In genomic region chr1:204384636-204385354, GRCh38 we compare ENCODE assay signal across 13 cellular contexts. TPM values are rescaled to one million over a fixed set of nuclear protein-coding genes. Genes with fewer than 3 reads are reported as not detected.
A peak's percentile ranks its signal among the peaks of the same experiment; 100 is the strongest.
DNase-seq lines count a peak whose midpoint lies in the region; ATAC-seq and TF ChIP-seq lines count a peak whose summit lies in the region.
"Had no signal": no experiment of that assay in that cellular context is flagged by ENCODE, and none has a peak within 500 bp of the region (broad histone marks: within the 10 kb centered on the region; RNA-seq: fewer than 3 reads in every experiment).

No MANE protein-coding gene starts in this region.

- intact Hi-C loops in esophagus squamous epithelium (cut with DNase I): no loop called here

- no peak for TF ChIP-seq POLR2A in esophagus squamous epithelium (IDR thresholded peaks at IDR 0.05)

- H3K27ac ChIP-seq in urinary bladder (ENCODE audit: low read depth) (peak overlapping the region; percentile 11), esophagus squamous epithelium (peak overlapping the region in 1 of 4 donors; percentile 38)
- H3K27ac ChIP-seq: uterus had no signal

- H3K27me3 Mint-ChIP-seq in activated T-helper 17 cell treated with anti-CD3 and anti-CD28 coated beads, Interleukin-2, amount 50 U/mL, for 72 hours: no peaks in the 10 kb centered on the region
- peaks cover 6% of the 10 kb centered on the region for H3K27me3 Mint-ChIP-seq in activated CD8-positive, alpha-beta T cell treated with anti-CD3 and anti-CD28 coated beads, Interleukin-2, amount 10 ng/mL, durations not matched to agents 7 days and 5 days (ENCODE audit: low read depth)

- WGBS in urinary bladder: 68% methylated on average over 7 of the region's 7 CpGs
- WGBS in esophagus squamous epithelium, 2 donors: 35 to 55% methylated on average over 7 of the region's 7 CpGs

- H3K9me3 ChIP-seq in esophagus squamous epithelium: no peaks in the 10 kb centered on the region
- H3K9me3 ChIP-seq: uterus had no signal

- POLR2A ChIA-PET in activated CD8-positive, alpha-beta T cell treated with anti-CD3 and anti-CD28 coated beads, Interleukin-2, amount 10 ng/mL, durations not matched to agents 7 days and 5 days (lab: Charles Lee): interaction anchor here (1.1 kb wide), 1 partner anchor 14 kb away, joined by 3 read pairs; no protein-coding TSS in a partner anchor

- H3K27ac Mint-ChIP-seq in activated T-helper 17 cell treated with anti-CD3 and anti-CD28 coated beads, Interleukin-2, amount 50 U/mL, for 72 hours: no peak overlapping the region
- no peak overlapping the region for H3K27ac Mint-ChIP-seq in activated CD8-positive, alpha-beta T cell treated with anti-CD3 and anti-CD28 coated beads, Interleukin-2, amount 10 ng/mL, durations not matched to agents 7 days and 5 days
- H3K27ac Mint-ChIP-seq: activated naive CD4-positive, alpha-beta T cell treated with anti-CD3 and anti-CD28 coated beads for 36 hours; GM23338 had no signal

- no peaks in the 10 kb centered on the region for H3K4me1 ChIP-seq in urinary bladder (ENCODE audit: insufficient read depth)
- peaks cover 6 to 27% (median 7%) of the 10 kb centered on the region in 3 donors for H3K4me1 ChIP-seq in esophagus squamous epithelium
- H3K4me1 ChIP-seq: uterus had no signal

- no peaks in the 10 kb centered on the region for H3K9me3 Mint-ChIP-seq in activated T-helper 17 cell treated with anti-CD3 and anti-CD28 coated beads, Interleukin-2, amount 50 U/mL, for 72 hours
- no peaks in the 10 kb centered on the region for H3K9me3 Mint-ChIP-seq in activated CD8-positive, alpha-beta T cell treated with anti-CD3 and anti-CD28 coated beads, Interleukin-2, amount 10 ng/mL, durations not matched to agents 7 days and 5 days (ENCODE audit: insufficient read depth)
- H3K9me3 Mint-ChIP-seq: activated naive CD4-positive, alpha-beta T cell treated with anti-CD3 and anti-CD28 coated beads for 36 hours; GM23338 had no signal

- CTCF ChIA-PET in activated CD8-positive, alpha-beta T cell treated with anti-CD3 and anti-CD28 coated beads, Interleukin-2, amount 10 ng/mL, durations not matched to agents 7 days and 5 days (lab: Charles Lee): interaction anchor here (2.0 to 2.7 kb wide), 2 partner anchors 13 to 119 kb away, joined by 4 to 40 read pairs; no protein-coding TSS in a partner anchor

- TF ChIP-seq CTCF in esophagus squamous epithelium (IDR thresholded peaks at IDR 0.05): no peak

- H3K4me3 Mint-ChIP-seq in activated T-helper 17 cell treated with anti-CD3 and anti-CD28 coated beads, Interleukin-2, amount 50 U/mL, for 72 hours: no peak overlapping the region
- no peak overlapping the region for H3K4me3 Mint-ChIP-seq in activated CD8-positive, alpha-beta T cell treated with anti-CD3 and anti-CD28 coated beads, Interleukin-2, amount 10 ng/mL, durations not matched to agents 7 days and 5 days
- H3K4me3 Mint-ChIP-seq: activated naive CD4-positive, alpha-beta T cell treated with anti-CD3 and anti-CD28 coated beads for 36 hours; GM23338 had no signal

- H3K4me3 ChIP-seq in urinary bladder (ENCODE audit: low read depth, low read length) (no peak overlapping the region), esophagus squamous epithelium (no peak overlapping the region)
- H3K4me3 ChIP-seq: GM23338, uterus had no signal

- H3K36me3 Mint-ChIP-seq in activated T-helper 17 cell treated with anti-CD3 and anti-CD28 coated beads, Interleukin-2, amount 50 U/mL, for 72 hours (ENCODE audit: low read depth): no peaks in the 10 kb centered on the region
- no peaks in the 10 kb centered on the region for H3K36me3 Mint-ChIP-seq in activated CD8-positive, alpha-beta T cell treated with anti-CD3 and anti-CD28 coated beads, Interleukin-2, amount 10 ng/mL, durations not matched to agents 7 days and 5 days (ENCODE audit: low read depth)

- H3K27me3 ChIP-seq in esophagus squamous epithelium: peaks cover 0 to 3% (median 0%) of the 10 kb centered on the region in 4 donors
- H3K27me3 ChIP-seq: uterus had no signal

- ATAC-seq in activated T-helper 17 cell treated with anti-CD3 and anti-CD28 coated beads, Interleukin-2, amount 50 U/mL, for 72 hours (replicated peaks): no peak
- no peak for ATAC-seq in activated CD8-positive, alpha-beta T cell treated with anti-CD3 and anti-CD28 coated beads, Interleukin-2, amount 10 ng/mL, durations not matched to agents 7 days and 5 days
- ATAC-seq: GM23338 had no signal

- peaks cover under 1% of the 10 kb centered on the region for H3K4me1 Mint-ChIP-seq in activated T-helper 17 cell treated with anti-CD3 and anti-CD28 coated beads, Interleukin-2, amount 50 U/mL, for 72 hours
- H3K4me1 Mint-ChIP-seq in activated CD8-positive, alpha-beta T cell treated with anti-CD3 and anti-CD28 coated beads, Interleukin-2, amount 10 ng/mL, durations not matched to agents 7 days and 5 days (ENCODE audit: low read depth): peaks cover 5% of the 10 kb centered on the region
- H3K4me1 Mint-ChIP-seq: GM23338 had no signal

- H3K36me3 ChIP-seq in urinary bladder (ENCODE audit: insufficient read depth) (no peaks in the 10 kb centered on the region), esophagus squamous epithelium (no peaks in the 10 kb centered on the region)
- H3K36me3 ChIP-seq: uterus had no signal

- DNase-seq in activated CD8-positive, alpha-beta memory T cell treated with anti-CD3 and anti-CD28 coated beads, Interleukin-2, amount 50 U/mL, for 48 hours: peak; percentile 36
- no peak for DNase-seq in activated CD8-positive, alpha-beta memory T cell treated with anti-CD3 and anti-CD28 coated beads for 24 hours
- DNase-seq in anterior cingulate cortex (lab: John Stamatoyannopoulos, UW) (peak in 33 of 58 donors; percentile 20 to 72 (median 43)), hepatic stellate cell (ENCODE audit: low spot score) (peak; percentile 57), esophagus squamous epithelium (lab: John Stamatoyannopoulos, UW) (no peak)
- no peak for DNase-seq in activated CD8-positive, alpha-beta T cell treated with anti-CD3 and anti-CD28 coated beads, Interleukin-2, amount 10 ng/mL, durations not matched to agents 7 days and 5 days
- DNase-seq: activated naive CD4-positive, alpha-beta T cell treated with anti-CD3 and anti-CD28 coated beads for 36 hours; erythroblast; T-helper 9 cell had no signal

RNA-seq across cellular contexts. Expression of gene PLEKHA6, which starts 25.1 kb away (rescaled TPM):
- 15.1 TPM for total RNA-seq in urinary bladder
- polyA plus RNA-seq in urinary bladder: 9.5 TPM
- 1 to 10 TPM in 1 of 2 donors, under 1 TPM in 1; 0.37 to 1.3 TPM for total RNA-seq in activated T-helper 17 cell treated with anti-CD3 and anti-CD28 coated beads, Interleukin-2, amount 50 U/mL, for 72 hours
- 10 to 100 TPM in 3 of 4 donors, 1 to 10 TPM in 1; 7.4 to 40.6 (median 18.3) TPM for total RNA-seq in esophagus squamous epithelium
- total RNA-seq in activated CD8-positive, alpha-beta T cell treated with anti-CD3 and anti-CD28 coated beads, Interleukin-2, amount 10 ng/mL, durations not matched to agents 7 days and 5 days: under 1 TPM; 0.26 to 0.29 TPM

RNA-seq across cellular contexts. Expression of gene PPP1R15B, which starts 26.8 kb away (rescaled TPM):
- total RNA-seq in urinary bladder: 45.2 TPM
- polyA plus RNA-seq in urinary bladder: 28.3 TPM
- total RNA-seq in activated T-helper 17 cell treated with anti-CD3 and anti-CD28 coated beads, Interleukin-2, amount 50 U/mL, for 72 hours: 10 to 100 TPM; 63.9 to 71.6 TPM
- 10 to 100 TPM; 29.5 to 42.3 (median 34.0) TPM for total RNA-seq in esophagus squamous epithelium
- total RNA-seq in activated CD8-positive, alpha-beta T cell treated with anti-CD3 and anti-CD28 coated beads, Interleukin-2, amount 10 ng/mL, durations not matched to agents 7 days and 5 days: 10 to 100 TPM; 64.7 to 66.0 TPM

Comparison
In these comparisons a context has a peak if more than half of its experiments do, and no peak if none do; other contexts are left out.
1. DNase-seq: peak in activated CD8-positive, alpha-beta memory T cell treated with anti-CD3 and anti-CD28 coated beads, Interleukin-2, amount 50 U/mL, for 48 hours (single experiment), anterior cingulate cortex (33 of 58) and hepatic stellate cell (single experiment); none in activated CD8-positive, alpha-beta memory T cell treated with anti-CD3 and anti-CD28 coated beads for 24 hours (single experiment), esophagus squamous epithelium (single experiment) and activated CD8-positive, alpha-beta T cell treated with anti-CD3 and anti-CD28 coated beads, Interleukin-2, amount 10 ng/mL, durations not matched to agents 7 days and 5 days (single experiment).